1 cellular context compared by ENCODE assay signal in genomic region chr17:72492941-72493340, GRCh38.
TF ChIP-seq lines count a peak whose summit lies in the region.

No MANE protein-coding gene starts in this region.

TF ChIP-seq in HepG2, 621 proteins besides CTCF, POLR2A, EP300 and RAD21 (continued from another document and continues in another):
- TF ChIP-seq, protein P1, sequence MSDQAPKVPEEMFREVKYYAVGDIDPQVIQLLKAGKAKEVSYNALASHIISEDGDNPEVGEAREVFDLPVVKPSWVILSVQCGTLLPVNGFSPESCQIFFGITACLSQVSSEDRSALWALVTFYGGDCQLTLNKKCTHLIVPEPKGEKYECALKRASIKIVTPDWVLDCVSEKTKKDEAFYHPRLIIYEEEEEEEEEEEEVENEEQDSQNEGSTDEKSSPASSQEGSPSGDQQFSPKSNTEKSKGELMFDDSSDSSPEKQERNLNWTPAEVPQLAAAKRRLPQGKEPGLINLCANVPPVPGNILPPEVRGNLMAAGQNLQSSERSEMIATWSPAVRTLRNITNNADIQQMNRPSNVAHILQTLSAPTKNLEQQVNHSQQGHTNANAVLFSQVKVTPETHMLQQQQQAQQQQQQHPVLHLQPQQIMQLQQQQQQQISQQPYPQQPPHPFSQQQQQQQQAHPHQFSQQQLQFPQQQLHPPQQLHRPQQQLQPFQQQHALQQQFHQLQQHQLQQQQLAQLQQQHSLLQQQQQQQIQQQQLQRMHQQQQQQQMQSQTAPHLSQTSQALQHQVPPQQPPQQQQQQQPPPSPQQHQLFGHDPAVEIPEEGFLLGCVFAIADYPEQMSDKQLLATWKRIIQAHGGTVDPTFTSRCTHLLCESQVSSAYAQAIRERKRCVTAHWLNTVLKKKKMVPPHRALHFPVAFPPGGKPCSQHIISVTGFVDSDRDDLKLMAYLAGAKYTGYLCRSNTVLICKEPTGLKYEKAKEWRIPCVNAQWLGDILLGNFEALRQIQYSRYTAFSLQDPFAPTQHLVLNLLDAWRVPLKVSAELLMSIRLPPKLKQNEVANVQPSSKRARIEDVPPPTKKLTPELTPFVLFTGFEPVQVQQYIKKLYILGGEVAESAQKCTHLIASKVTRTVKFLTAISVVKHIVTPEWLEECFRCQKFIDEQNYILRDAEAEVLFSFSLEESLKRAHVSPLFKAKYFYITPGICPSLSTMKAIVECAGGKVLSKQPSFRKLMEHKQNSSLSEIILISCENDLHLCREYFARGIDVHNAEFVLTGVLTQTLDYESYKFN (CRISPR knock-in tag; conservative IDR thresholded peaks at IDR 0.05) = no peak
- TF ChIP-seq, protein P2, sequence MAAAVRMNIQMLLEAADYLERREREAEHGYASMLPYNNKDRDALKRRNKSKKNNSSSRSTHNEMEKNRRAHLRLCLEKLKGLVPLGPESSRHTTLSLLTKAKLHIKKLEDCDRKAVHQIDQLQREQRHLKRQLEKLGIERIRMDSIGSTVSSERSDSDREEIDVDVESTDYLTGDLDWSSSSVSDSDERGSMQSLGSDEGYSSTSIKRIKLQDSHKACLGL (CRISPR knock-in tag; IDR thresholded peaks at IDR 0.05) = no peak
- TF ChIP-seq NR0B2 (CRISPR knock-in tag; IDR thresholded peaks at IDR 0.05) (no peak), ELF3 (CRISPR knock-in tag; IDR thresholded peaks at IDR 0.05) (no peak), SNAI1 (CRISPR knock-in tag; IDR thresholded peaks at IDR 0.05; ENCODE audit: borderline replicate concordance) (no peak), ZNF780A (CRISPR knock-in tag; IDR thresholded peaks at IDR 0.05) (no peak), NCOA2 (CRISPR knock-in tag; IDR thresholded peaks at IDR 0.05) (peak; percentile 29; the same call in 1 of the 2 replicates), MAFF (IDR thresholded peaks at IDR 0.05; ENCODE audit: low read depth, low read length) (peak; percentile 70), PAX8 (CRISPR knock-in tag; IDR thresholded peaks at IDR 0.05; ENCODE audit: borderline replicate concordance) (no peak), ELF1 (CRISPR knock-in tag; IDR thresholded peaks at IDR 0.05) (peak; percentile 13; the same call in 1 of the 2 replicates), AGO2 (optimal IDR thresholded peaks at IDR 0.05; ENCODE audit: low read depth, low read length) (no peak), NFATC3 (CRISPR knock-in tag; IDR thresholded peaks at IDR 0.05) (no peak), SIN3B (IDR thresholded peaks at IDR 0.05; ENCODE audit: low read length) (no peak), NCOA1 (CRISPR knock-in tag; IDR thresholded peaks at IDR 0.05) (no peak), DNMT3B (CRISPR knock-in tag; conservative IDR thresholded peaks at IDR 0.05) (0 out of 2 replicates have a peak, but pooled peaks have one; percentile 44), ZNF605 (CRISPR knock-in tag; IDR thresholded peaks at IDR 0.05) (no peak), KLF6 (CRISPR knock-in tag; IDR thresholded peaks at IDR 0.05) (no peak), HHEX (CRISPR knock-in tag; IDR thresholded peaks at IDR 0.05) (peak; percentile 14; the same call in 1 of the 2 replicates), FOXM1 (CRISPR knock-in tag; IDR thresholded peaks at IDR 0.05) (no peak), HNRNPH1 (optimal IDR thresholded peaks at IDR 0.05; ENCODE audit: low read depth, low read length) (no peak), ETV5 (CRISPR knock-in tag; IDR thresholded peaks at IDR 0.05; ENCODE audit: borderline replicate concordance) (no peak), ZNF660 (CRISPR knock-in tag; IDR thresholded peaks at IDR 0.05; ENCODE audit: borderline replicate concordance, low read depth) (no peak), PHF5A (CRISPR knock-in tag; IDR thresholded peaks at IDR 0.05; ENCODE audit: low read depth, unreplicated experiment) (no peak), KLF12 (CRISPR knock-in tag; IDR thresholded peaks at IDR 0.05; ENCODE audit: borderline replicate concordance) (no peak), ZNF207 (IDR thresholded peaks at IDR 0.05; ENCODE audit: borderline replicate concordance) (no peak), KDM5A (IDR thresholded peaks at IDR 0.05; ENCODE audit: borderline replicate concordance, low read length) (no peak), TAF1 (CRISPR knock-in tag; IDR thresholded peaks at IDR 0.05) (no peak), ZNF577 (CRISPR knock-in tag; IDR thresholded peaks at IDR 0.05; ENCODE audit: borderline replicate concordance, low read depth) (no peak), RFX1 (IDR thresholded peaks at IDR 0.05) (no peak), ZIK1 (CRISPR knock-in tag; IDR thresholded peaks at IDR 0.05; ENCODE audit: borderline replicate concordance, low read depth) (no peak), NR1H2 (CRISPR knock-in tag; IDR thresholded peaks at IDR 0.05; ENCODE audit: borderline replicate concordance, low read depth) (no peak), SNAPC2 (CRISPR knock-in tag; IDR thresholded peaks at IDR 0.05) (no peak), NFKBIZ (CRISPR knock-in tag; IDR thresholded peaks at IDR 0.05) (no peak), ZKSCAN1 (IDR thresholded peaks at IDR 0.05; ENCODE audit: low read length) (no peak), PRDM10 (CRISPR knock-in tag; IDR thresholded peaks at IDR 0.05; ENCODE audit: low read depth) (no peak), DPF2 (CRISPR knock-in tag; IDR thresholded peaks at IDR 0.05; ENCODE audit: borderline replicate concordance, low read depth) (no peak), LRRFIP1 (CRISPR knock-in tag; conservative IDR thresholded peaks at IDR 0.05) (no peak), ZSCAN12 (CRISPR knock-in tag; IDR thresholded peaks at IDR 0.05) (no peak), SCMH1 (CRISPR knock-in tag; IDR thresholded peaks at IDR 0.05; ENCODE audit: borderline replicate concordance) (no peak)
- TF ChIP-seq, protein P3, sequence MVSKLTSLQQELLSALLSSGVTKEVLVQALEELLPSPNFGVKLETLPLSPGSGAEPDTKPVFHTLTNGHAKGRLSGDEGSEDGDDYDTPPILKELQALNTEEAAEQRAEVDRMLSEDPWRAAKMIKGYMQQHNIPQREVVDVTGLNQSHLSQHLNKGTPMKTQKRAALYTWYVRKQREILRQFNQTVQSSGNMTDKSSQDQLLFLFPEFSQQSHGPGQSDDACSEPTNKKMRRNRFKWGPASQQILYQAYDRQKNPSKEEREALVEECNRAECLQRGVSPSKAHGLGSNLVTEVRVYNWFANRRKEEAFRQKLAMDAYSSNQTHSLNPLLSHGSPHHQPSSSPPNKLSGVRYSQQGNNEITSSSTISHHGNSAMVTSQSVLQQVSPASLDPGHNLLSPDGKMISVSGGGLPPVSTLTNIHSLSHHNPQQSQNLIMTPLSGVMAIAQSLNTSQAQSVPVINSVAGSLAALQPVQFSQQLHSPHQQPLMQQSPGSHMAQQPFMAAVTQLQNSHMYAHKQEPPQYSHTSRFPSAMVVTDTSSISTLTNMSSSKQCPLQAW (CRISPR knock-in tag; IDR thresholded peaks at IDR 0.05) = no peak
- TF ChIP-seq, protein P4, sequence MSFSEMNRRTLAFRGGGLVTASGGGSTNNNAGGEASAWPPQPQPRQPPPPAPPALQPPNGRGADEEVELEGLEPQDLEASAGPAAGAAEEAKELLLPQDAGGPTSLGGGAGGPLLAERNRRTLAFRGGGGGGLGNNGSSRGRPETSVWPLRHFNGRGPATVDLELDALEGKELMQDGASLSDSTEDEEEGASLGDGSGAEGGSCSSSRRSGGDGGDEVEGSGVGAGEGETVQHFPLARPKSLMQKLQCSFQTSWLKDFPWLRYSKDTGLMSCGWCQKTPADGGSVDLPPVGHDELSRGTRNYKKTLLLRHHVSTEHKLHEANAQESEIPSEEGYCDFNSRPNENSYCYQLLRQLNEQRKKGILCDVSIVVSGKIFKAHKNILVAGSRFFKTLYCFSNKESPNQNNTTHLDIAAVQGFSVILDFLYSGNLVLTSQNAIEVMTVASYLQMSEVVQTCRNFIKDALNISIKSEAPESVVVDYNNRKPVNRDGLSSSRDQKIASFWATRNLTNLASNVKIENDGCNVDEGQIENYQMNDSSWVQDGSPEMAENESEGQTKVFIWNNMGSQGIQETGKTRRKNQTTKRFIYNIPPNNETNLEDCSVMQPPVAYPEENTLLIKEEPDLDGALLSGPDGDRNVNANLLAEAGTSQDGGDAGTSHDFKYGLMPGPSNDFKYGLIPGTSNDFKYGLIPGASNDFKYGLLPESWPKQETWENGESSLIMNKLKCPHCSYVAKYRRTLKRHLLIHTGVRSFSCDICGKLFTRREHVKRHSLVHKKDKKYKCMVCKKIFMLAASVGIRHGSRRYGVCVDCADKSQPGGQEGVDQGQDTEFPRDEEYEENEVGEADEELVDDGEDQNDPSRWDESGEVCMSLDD (CRISPR knock-in tag; IDR thresholded peaks at IDR 0.05; ENCODE audit: borderline replicate concordance) = no peak
- TF ChIP-seq, protein P5, sequence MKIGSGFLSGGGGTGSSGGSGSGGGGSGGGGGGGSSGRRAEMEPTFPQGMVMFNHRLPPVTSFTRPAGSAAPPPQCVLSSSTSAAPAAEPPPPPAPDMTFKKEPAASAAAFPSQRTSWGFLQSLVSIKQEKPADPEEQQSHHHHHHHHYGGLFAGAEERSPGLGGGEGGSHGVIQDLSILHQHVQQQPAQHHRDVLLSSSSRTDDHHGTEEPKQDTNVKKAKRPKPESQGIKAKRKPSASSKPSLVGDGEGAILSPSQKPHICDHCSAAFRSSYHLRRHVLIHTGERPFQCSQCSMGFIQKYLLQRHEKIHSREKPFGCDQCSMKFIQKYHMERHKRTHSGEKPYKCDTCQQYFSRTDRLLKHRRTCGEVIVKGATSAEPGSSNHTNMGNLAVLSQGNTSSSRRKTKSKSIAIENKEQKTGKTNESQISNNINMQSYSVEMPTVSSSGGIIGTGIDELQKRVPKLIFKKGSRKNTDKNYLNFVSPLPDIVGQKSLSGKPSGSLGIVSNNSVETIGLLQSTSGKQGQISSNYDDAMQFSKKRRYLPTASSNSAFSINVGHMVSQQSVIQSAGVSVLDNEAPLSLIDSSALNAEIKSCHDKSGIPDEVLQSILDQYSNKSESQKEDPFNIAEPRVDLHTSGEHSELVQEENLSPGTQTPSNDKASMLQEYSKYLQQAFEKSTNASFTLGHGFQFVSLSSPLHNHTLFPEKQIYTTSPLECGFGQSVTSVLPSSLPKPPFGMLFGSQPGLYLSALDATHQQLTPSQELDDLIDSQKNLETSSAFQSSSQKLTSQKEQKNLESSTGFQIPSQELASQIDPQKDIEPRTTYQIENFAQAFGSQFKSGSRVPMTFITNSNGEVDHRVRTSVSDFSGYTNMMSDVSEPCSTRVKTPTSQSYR (CRISPR knock-in tag; IDR thresholded peaks at IDR 0.05; ENCODE audit: borderline replicate concordance) = no peak
- TF ChIP-seq, protein P6, sequence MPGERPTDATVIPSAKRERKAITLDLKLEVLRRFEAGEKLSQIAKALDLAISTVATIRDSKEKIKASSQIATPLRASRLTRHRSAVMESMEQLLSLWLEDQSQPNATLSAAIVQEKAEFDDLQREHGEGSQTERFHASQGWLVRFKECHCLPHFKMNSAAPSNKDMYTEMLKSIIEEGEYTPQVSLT (CRISPR knock-in tag; IDR thresholded peaks at IDR 0.05; ENCODE audit: borderline replicate concordance, low read depth) = no peak
- TF ChIP-seq, protein P7, sequence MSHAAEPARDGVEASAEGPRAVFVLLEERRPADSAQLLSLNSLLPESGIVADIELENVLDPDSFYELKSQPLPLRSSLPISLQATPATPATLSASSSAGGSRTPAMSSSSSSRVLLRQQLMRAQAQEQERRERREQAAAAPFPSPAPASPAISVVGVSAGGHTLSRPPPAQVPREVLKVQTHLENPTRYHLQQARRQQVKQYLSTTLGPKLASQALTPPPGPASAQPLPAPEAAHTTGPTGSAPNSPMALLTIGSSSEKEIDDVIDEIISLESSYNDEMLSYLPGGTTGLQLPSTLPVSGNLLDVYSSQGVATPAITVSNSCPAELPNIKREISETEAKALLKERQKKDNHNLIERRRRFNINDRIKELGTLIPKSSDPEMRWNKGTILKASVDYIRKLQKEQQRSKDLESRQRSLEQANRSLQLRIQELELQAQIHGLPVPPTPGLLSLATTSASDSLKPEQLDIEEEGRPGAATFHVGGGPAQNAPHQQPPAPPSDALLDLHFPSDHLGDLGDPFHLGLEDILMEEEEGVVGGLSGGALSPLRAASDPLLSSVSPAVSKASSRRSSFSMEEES (CRISPR knock-in tag; IDR thresholded peaks at IDR 0.05) = no peak
